ENCODE assay signal across 1 cellular context in the genomic region with DNA sequence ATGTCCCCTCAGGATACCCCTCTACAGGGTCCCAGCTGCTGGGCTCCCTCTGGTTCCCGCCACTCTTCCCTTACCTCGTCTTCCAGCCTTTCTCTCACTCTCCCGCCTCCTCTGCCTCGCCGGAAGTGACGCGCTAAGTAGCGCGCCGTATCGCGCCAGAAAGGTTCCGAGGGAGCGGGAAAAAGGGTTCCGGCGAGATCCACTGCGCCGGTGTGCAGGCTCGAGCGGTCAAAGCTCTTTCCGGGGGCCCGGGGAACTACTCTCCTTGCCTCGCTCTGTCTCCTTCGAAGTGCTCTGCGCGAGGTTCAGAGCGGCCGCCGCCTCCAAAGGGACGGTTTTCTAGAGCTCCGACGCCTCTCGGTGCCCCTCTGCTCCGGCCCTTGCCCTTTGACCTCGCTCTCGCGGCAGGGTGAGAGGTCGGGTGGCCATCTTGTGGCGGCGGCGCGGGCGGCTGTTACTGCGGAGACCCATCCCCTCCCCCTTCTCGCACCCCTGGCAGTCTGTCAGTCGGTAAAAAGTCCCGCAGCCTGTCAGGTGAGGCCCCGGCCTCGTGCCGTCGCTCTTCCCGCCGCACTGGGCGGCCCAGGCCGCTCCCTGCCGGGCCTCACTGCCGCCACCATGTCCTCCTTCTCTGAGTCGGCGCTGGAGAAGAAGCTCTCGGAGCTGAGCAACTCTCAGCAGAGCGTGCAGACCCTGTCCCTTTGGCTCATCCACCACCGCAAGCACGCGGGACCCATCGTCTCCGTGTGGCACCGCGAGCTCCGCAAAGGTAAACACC.
TF ChIP-seq lines count a peak whose summit lies in the region.

A gene with protein sequence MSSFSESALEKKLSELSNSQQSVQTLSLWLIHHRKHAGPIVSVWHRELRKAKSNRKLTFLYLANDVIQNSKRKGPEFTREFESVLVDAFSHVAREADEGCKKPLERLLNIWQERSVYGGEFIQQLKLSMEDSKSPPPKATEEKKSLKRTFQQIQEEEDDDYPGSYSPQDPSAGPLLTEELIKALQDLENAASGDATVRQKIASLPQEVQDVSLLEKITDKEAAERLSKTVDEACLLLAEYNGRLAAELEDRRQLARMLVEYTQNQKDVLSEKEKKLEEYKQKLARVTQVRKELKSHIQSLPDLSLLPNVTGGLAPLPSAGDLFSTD (plus strand): TSS at position 417 of the 778 bp plus-strand sequence. CDS start 202 bp downstream, at position 619.
A gene (minus strand): TSS at position 127 of the 778 bp plus-strand sequence. CDS start 19,640 bp downstream, outside the sequence.

TF ChIP-seq in K562, 482 proteins besides CTCF, POLR2A, EP300 and RAD21 (continued from another document and continues in another):
- TF ChIP-seq, protein P1, sequence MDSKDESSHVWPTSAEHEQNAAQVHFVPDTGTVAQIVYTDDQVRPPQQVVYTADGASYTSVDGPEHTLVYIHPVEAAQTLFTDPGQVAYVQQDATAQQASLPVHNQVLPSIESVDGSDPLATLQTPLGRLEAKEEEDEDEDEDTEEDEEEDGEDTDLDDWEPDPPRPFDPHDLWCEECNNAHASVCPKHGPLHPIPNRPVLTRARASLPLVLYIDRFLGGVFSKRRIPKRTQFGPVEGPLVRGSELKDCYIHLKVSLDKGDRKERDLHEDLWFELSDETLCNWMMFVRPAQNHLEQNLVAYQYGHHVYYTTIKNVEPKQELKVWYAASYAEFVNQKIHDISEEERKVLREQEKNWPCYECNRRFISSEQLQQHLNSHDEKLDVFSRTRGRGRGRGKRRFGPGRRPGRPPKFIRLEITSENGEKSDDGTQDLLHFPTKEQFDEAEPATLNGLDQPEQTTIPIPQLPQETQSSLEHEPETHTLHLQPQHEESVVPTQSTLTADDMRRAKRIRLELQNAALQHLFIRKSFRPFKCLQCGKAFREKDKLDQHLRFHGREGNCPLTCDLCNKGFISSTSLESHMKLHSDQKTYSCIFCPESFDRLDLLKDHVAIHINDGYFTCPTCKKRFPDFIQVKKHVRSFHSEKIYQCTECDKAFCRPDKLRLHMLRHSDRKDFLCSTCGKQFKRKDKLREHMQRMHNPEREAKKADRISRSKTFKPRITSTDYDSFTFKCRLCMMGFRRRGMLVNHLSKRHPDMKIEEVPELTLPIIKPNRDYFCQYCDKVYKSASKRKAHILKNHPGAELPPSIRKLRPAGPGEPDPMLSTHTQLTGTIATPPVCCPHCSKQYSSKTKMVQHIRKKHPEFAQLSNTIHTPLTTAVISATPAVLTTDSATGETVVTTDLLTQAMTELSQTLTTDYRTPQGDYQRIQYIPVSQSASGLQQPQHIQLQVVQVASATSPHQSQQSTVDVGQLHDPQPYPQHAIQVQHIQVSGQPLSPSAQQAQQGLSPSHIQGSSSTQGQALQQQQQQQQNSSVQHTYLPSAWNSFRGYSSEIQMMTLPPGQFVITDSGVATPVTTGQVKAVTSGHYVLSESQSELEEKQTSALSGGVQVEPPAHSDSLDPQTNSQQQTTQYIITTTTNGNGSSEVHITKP (IDR thresholded peaks at IDR 0.05; ENCODE audit: partially characterized antibody): no peak
- no peak; the same call in 1 of the 2 replicates for TF ChIP-seq POLR2AphosphoS2 (IDR thresholded peaks at IDR 0.05; ENCODE audit: low read length)
- TF ChIP-seq CREBBP (IDR thresholded peaks at IDR 0.05; ENCODE audit: low read depth, low read length): no peak
- TF ChIP-seq, protein P2, sequence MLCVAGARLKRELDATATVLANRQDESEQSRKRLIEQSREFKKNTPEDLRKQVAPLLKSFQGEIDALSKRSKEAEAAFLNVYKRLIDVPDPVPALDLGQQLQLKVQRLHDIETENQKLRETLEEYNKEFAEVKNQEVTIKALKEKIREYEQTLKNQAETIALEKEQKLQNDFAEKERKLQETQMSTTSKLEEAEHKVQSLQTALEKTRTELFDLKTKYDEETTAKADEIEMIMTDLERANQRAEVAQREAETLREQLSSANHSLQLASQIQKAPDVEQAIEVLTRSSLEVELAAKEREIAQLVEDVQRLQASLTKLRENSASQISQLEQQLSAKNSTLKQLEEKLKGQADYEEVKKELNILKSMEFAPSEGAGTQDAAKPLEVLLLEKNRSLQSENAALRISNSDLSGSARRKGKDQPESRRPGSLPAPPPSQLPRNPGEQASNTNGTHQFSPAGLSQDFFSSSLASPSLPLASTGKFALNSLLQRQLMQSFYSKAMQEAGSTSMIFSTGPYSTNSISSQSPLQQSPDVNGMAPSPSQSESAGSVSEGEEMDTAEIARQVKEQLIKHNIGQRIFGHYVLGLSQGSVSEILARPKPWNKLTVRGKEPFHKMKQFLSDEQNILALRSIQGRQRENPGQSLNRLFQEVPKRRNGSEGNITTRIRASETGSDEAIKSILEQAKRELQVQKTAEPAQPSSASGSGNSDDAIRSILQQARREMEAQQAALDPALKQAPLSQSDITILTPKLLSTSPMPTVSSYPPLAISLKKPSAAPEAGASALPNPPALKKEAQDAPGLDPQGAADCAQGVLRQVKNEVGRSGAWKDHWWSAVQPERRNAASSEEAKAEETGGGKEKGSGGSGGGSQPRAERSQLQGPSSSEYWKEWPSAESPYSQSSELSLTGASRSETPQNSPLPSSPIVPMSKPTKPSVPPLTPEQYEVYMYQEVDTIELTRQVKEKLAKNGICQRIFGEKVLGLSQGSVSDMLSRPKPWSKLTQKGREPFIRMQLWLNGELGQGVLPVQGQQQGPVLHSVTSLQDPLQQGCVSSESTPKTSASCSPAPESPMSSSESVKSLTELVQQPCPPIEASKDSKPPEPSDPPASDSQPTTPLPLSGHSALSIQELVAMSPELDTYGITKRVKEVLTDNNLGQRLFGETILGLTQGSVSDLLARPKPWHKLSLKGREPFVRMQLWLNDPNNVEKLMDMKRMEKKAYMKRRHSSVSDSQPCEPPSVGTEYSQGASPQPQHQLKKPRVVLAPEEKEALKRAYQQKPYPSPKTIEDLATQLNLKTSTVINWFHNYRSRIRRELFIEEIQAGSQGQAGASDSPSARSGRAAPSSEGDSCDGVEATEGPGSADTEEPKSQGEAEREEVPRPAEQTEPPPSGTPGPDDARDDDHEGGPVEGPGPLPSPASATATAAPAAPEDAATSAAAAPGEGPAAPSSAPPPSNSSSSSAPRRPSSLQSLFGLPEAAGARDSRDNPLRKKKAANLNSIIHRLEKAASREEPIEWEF (CRISPR knock-in tag; IDR thresholded peaks at IDR 0.05): no peak
- TF ChIP-seq BRD4 (IDR thresholded peaks at IDR 0.05): 0 out of 2 replicates have a peak, but pooled peaks have one; percentile 44
- no peak for TF ChIP-seq NCOA6 (IDR thresholded peaks at IDR 0.05)
- TF ChIP-seq HDAC8 (tag; IDR thresholded peaks at IDR 0.05): 0 out of 2 replicates have a peak, but pooled peaks have one; percentile 54
- no peak for TF ChIP-seq ZNF41 (CRISPR knock-in tag; conservative IDR thresholded peaks at IDR 0.05)
- no peak for TF ChIP-seq SIRT6 (IDR thresholded peaks at IDR 0.05; ENCODE audit: low read depth, low read length)
- TF ChIP-seq ZNF197 (CRISPR knock-in tag; IDR thresholded peaks at IDR 0.05; ENCODE audit: low read depth): no peak
- no peak for TF ChIP-seq ILF3 (IDR thresholded peaks at IDR 0.05; ENCODE audit: borderline replicate concordance)
- no peak for TF ChIP-seq BHLHE40 (IDR thresholded peaks at IDR 0.05; ENCODE audit: low read length)
- TF ChIP-seq ZNF76 (CRISPR knock-in tag; IDR thresholded peaks at IDR 0.05; ENCODE audit: borderline replicate concordance): no peak
- peak; percentile 93 for TF ChIP-seq TAF9B (IDR thresholded peaks at IDR 0.05; ENCODE audit: partially characterized antibody)
- peak; percentile 22; the same call in 1 of the 2 replicates for TF ChIP-seq LCOR (CRISPR knock-in tag; IDR thresholded peaks at IDR 0.05)
- no peak for TF ChIP-seq PRPF4 (IDR thresholded peaks at IDR 0.05; ENCODE audit: insufficient read depth, low read depth, low read length, poor library complexity, severe bottlenecking)
- TF ChIP-seq, protein P3, sequence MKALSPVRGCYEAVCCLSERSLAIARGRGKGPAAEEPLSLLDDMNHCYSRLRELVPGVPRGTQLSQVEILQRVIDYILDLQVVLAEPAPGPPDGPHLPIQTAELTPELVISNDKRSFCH (CRISPR knock-in tag; IDR thresholded peaks at IDR 0.05): no peak
- TF ChIP-seq, protein P3 (tag; IDR thresholded peaks at IDR 0.05): peak; percentile 61; the same call in 1 of the 2 replicates
- no peak for TF ChIP-seq DACH1 (IDR thresholded peaks at IDR 0.05; ENCODE audit: partially characterized antibody)
- TF ChIP-seq, protein P4, sequence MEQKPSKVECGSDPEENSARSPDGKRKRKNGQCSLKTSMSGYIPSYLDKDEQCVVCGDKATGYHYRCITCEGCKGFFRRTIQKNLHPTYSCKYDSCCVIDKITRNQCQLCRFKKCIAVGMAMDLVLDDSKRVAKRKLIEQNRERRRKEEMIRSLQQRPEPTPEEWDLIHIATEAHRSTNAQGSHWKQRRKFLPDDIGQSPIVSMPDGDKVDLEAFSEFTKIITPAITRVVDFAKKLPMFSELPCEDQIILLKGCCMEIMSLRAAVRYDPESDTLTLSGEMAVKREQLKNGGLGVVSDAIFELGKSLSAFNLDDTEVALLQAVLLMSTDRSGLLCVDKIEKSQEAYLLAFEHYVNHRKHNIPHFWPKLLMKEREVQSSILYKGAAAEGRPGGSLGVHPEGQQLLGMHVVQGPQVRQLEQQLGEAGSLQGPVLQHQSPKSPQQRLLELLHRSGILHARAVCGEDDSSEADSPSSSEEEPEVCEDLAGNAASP (IDR thresholded peaks at IDR 0.05): no peak
- TF ChIP-seq MCM7 (IDR thresholded peaks at IDR 0.05): no peak
- TF ChIP-seq BCOR (IDR thresholded peaks at IDR 0.05): no peak
- no peak for TF ChIP-seq SMARCB1 (IDR thresholded peaks at IDR 0.05; ENCODE audit: insufficient read length, low read depth)
- TF ChIP-seq NUFIP1 (IDR thresholded peaks at IDR 0.05; ENCODE audit: partially characterized antibody): no peak
- no peak for TF ChIP-seq ZBTB1 (CRISPR knock-in tag; IDR thresholded peaks at IDR 0.05; ENCODE audit: borderline replicate concordance, low read depth)
- no peak for TF ChIP-seq YBX1 (IDR thresholded peaks at IDR 0.05)
- TF ChIP-seq, protein P5, sequence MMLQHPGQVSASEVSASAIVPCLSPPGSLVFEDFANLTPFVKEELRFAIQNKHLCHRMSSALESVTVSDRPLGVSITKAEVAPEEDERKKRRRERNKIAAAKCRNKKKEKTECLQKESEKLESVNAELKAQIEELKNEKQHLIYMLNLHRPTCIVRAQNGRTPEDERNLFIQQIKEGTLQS (IDR thresholded peaks at IDR 0.05): no peak
- TF ChIP-seq, protein P5 (CRISPR knock-in tag; conservative IDR thresholded peaks at IDR 0.05): no peak
- TF ChIP-seq TEAD1 (CRISPR knock-in tag; IDR thresholded peaks at IDR 0.05): no peak
- TF ChIP-seq, protein P6, sequence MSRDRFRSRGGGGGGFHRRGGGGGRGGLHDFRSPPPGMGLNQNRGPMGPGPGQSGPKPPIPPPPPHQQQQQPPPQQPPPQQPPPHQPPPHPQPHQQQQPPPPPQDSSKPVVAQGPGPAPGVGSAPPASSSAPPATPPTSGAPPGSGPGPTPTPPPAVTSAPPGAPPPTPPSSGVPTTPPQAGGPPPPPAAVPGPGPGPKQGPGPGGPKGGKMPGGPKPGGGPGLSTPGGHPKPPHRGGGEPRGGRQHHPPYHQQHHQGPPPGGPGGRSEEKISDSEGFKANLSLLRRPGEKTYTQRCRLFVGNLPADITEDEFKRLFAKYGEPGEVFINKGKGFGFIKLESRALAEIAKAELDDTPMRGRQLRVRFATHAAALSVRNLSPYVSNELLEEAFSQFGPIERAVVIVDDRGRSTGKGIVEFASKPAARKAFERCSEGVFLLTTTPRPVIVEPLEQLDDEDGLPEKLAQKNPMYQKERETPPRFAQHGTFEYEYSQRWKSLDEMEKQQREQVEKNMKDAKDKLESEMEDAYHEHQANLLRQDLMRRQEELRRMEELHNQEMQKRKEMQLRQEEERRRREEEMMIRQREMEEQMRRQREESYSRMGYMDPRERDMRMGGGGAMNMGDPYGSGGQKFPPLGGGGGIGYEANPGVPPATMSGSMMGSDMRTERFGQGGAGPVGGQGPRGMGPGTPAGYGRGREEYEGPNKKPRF (IDR thresholded peaks at IDR 0.05; ENCODE audit: low read depth, low read length): no peak
- no peak for TF ChIP-seq PTTG1 (tag; IDR thresholded peaks at IDR 0.05; ENCODE audit: low read depth)
- no peak for TF ChIP-seq KAT7 (CRISPR knock-in tag; IDR thresholded peaks at IDR 0.05; ENCODE audit: borderline replicate concordance)
- TF ChIP-seq, protein P7, sequence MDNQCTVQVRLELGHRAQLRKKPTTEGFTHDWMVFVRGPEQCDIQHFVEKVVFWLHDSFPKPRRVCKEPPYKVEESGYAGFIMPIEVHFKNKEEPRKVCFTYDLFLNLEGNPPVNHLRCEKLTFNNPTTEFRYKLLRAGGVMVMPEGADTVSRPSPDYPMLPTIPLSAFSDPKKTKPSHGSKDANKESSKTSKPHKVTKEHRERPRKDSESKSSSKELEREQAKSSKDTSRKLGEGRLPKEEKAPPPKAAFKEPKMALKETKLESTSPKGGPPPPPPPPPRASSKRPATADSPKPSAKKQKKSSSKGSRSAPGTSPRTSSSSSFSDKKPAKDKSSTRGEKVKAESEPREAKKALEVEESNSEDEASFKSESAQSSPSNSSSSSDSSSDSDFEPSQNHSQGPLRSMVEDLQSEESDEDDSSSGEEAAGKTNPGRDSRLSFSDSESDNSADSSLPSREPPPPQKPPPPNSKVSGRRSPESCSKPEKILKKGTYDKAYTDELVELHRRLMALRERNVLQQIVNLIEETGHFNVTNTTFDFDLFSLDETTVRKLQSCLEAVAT (IDR thresholded peaks at IDR 0.05): peak in 1 of 2 experiments; percentile 68; a peak in 1 of 4 replicates
- no peak for TF ChIP-seq COPS2 (conservative IDR thresholded peaks at IDR 0.05)
- no peak for TF ChIP-seq CEBPB (tag; IDR thresholded peaks at IDR 0.05)
- TF ChIP-seq, protein P8, sequence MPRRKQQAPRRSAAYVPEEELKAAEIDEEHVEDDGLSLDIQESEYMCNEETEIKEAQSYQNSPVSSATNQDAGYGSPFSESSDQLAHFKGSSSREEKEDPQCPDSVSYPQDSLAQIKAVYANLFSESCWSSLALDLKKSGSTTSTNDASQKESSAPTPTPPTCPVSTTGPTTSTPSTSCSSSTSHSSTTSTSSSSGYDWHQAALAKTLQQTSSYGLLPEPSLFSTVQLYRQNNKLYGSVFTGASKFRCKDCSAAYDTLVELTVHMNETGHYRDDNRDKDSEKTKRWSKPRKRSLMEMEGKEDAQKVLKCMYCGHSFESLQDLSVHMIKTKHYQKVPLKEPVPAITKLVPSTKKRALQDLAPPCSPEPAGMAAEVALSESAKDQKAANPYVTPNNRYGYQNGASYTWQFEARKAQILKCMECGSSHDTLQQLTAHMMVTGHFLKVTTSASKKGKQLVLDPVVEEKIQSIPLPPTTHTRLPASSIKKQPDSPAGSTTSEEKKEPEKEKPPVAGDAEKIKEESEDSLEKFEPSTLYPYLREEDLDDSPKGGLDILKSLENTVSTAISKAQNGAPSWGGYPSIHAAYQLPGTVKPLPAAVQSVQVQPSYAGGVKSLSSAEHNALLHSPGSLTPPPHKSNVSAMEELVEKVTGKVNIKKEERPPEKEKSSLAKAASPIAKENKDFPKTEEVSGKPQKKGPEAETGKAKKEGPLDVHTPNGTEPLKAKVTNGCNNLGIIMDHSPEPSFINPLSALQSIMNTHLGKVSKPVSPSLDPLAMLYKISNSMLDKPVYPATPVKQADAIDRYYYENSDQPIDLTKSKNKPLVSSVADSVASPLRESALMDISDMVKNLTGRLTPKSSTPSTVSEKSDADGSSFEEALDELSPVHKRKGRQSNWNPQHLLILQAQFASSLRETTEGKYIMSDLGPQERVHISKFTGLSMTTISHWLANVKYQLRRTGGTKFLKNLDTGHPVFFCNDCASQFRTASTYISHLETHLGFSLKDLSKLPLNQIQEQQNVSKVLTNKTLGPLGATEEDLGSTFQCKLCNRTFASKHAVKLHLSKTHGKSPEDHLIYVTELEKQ (CRISPR knock-in tag; IDR thresholded peaks at IDR 0.05): no peak
- peak; percentile 91 for TF ChIP-seq ATF1 (CRISPR knock-in tag; IDR thresholded peaks at IDR 0.05)
- TF ChIP-seq ATF1 (tag; IDR thresholded peaks at IDR 0.05): peak; percentile 99
